In the genomic region with DNA sequence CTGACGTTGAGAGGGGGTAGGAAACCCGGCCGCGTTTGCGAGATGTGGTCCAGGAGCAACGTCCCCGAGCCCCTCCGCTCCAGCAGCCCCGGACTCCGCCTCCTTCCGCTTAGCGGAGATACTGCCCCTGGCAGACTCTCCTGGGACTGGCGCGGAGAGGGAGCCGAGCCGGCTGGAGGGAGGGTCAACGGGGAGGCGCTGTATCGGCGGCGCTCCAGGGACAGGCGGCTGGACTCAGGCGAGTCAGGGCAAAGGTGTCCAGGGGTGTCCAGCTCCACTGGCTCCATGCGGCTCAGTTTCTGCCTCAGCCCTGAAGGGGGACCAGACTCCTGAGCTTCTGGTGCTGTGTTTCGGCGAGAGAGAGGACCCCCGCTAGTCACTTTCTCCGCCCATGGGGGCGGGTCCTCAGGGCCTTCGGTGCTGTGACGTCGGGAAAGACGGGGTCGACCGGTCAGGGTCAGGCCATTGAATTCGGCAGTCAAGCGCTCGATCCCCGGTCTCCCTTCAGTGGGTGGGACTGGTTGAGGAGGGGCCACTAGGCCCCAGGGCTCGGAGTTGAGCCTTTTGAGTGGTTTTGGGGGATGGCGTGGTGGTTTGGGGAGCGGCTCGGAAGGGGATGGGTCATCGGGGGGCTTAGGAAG, we compare ENCODE assay signal across 1 cellular context.
TF ChIP-seq lines count a peak whose summit lies in the region.

No MANE protein-coding gene starts in this region.

TF ChIP-seq in HepG2, 621 proteins besides CTCF, POLR2A, EP300 and RAD21 (continued from another document and continues in another):
- TF ChIP-seq NCOA2 (CRISPR knock-in tag; IDR thresholded peaks at IDR 0.05) (no peak), ZBTB8A (CRISPR knock-in tag; IDR thresholded peaks at IDR 0.05; ENCODE audit: borderline replicate concordance, low read depth) (no peak), ZFP90 (CRISPR knock-in tag; IDR thresholded peaks at IDR 0.05; ENCODE audit: borderline replicate concordance) (0 out of 2 replicates have a peak, but pooled peaks have one; percentile 54), ISX (CRISPR knock-in tag; conservative IDR thresholded peaks at IDR 0.05) (no peak), IRF2 (CRISPR knock-in tag; IDR thresholded peaks at IDR 0.05) (peak; percentile 47; the same call in 1 of the 2 replicates), RFX1 (IDR thresholded peaks at IDR 0.05) (no peak), MAFF (IDR thresholded peaks at IDR 0.05; ENCODE audit: low read depth, low read length) (no peak), ZNF570 (CRISPR knock-in tag; IDR thresholded peaks at IDR 0.05; ENCODE audit: borderline replicate concordance) (no peak), NCOA1 (CRISPR knock-in tag; IDR thresholded peaks at IDR 0.05) (no peak), SETDB1 (CRISPR knock-in tag; IDR thresholded peaks at IDR 0.05; ENCODE audit: borderline replicate concordance) (no peak), AKAP8 (CRISPR knock-in tag; IDR thresholded peaks at IDR 0.05) (peak; percentile 42; the same call in 1 of the 2 replicates), FOXK2 (IDR thresholded peaks at IDR 0.05) (no peak), ZBTB20 (CRISPR knock-in tag; IDR thresholded peaks at IDR 0.05; ENCODE audit: borderline replicate concordance, low read depth) (peak; percentile 78; the same call in 1 of the 2 replicates), REXO4 (CRISPR knock-in tag; IDR thresholded peaks at IDR 0.05; ENCODE audit: borderline replicate concordance) (no peak), FOSL2 (CRISPR knock-in tag; IDR thresholded peaks at IDR 0.05) (no peak), ZNF136 (CRISPR knock-in tag; IDR thresholded peaks at IDR 0.05; ENCODE audit: low read depth) (no peak), ATF7 (IDR thresholded peaks at IDR 0.05) (no peak), ATF7 (CRISPR knock-in tag; IDR thresholded peaks at IDR 0.05) (no peak; the same call in 1 of the 2 replicates), ZNF12 (CRISPR knock-in tag; IDR thresholded peaks at IDR 0.05) (no peak), JUNB (CRISPR knock-in tag; IDR thresholded peaks at IDR 0.05; ENCODE audit: borderline replicate concordance) (no peak), GFI1 (CRISPR knock-in tag; IDR thresholded peaks at IDR 0.05; ENCODE audit: borderline replicate concordance) (no peak; the same call in 1 of the 2 replicates), ZNF138 (CRISPR knock-in tag; IDR thresholded peaks at IDR 0.05; ENCODE audit: low read depth) (0 out of 2 replicates have a peak, but pooled peaks have one; percentile 70), RFXANK (CRISPR knock-in tag; IDR thresholded peaks at IDR 0.05) (no peak), NFATC3 (CRISPR knock-in tag; IDR thresholded peaks at IDR 0.05) (no peak), CHD4 (IDR thresholded peaks at IDR 0.05; ENCODE audit: borderline replicate concordance, low read length) (no peak), ZNF17 (CRISPR knock-in tag; IDR thresholded peaks at IDR 0.05) (no peak), ZBTB3 (CRISPR knock-in tag; IDR thresholded peaks at IDR 0.05; ENCODE audit: borderline replicate concordance, low read depth) (no peak)
- TF ChIP-seq, protein P1, sequence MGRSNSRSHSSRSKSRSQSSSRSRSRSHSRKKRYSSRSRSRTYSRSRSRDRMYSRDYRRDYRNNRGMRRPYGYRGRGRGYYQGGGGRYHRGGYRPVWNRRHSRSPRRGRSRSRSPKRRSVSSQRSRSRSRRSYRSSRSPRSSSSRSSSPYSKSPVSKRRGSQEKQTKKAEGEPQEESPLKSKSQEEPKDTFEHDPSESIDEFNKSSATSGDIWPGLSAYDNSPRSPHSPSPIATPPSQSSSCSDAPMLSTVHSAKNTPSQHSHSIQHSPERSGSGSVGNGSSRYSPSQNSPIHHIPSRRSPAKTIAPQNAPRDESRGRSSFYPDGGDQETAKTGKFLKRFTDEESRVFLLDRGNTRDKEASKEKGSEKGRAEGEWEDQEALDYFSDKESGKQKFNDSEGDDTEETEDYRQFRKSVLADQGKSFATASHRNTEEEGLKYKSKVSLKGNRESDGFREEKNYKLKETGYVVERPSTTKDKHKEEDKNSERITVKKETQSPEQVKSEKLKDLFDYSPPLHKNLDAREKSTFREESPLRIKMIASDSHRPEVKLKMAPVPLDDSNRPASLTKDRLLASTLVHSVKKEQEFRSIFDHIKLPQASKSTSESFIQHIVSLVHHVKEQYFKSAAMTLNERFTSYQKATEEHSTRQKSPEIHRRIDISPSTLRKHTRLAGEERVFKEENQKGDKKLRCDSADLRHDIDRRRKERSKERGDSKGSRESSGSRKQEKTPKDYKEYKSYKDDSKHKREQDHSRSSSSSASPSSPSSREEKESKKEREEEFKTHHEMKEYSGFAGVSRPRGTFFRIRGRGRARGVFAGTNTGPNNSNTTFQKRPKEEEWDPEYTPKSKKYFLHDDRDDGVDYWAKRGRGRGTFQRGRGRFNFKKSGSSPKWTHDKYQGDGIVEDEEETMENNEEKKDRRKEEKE (IDR thresholded peaks at IDR 0.05) = no peak
- TF ChIP-seq, protein P2, sequence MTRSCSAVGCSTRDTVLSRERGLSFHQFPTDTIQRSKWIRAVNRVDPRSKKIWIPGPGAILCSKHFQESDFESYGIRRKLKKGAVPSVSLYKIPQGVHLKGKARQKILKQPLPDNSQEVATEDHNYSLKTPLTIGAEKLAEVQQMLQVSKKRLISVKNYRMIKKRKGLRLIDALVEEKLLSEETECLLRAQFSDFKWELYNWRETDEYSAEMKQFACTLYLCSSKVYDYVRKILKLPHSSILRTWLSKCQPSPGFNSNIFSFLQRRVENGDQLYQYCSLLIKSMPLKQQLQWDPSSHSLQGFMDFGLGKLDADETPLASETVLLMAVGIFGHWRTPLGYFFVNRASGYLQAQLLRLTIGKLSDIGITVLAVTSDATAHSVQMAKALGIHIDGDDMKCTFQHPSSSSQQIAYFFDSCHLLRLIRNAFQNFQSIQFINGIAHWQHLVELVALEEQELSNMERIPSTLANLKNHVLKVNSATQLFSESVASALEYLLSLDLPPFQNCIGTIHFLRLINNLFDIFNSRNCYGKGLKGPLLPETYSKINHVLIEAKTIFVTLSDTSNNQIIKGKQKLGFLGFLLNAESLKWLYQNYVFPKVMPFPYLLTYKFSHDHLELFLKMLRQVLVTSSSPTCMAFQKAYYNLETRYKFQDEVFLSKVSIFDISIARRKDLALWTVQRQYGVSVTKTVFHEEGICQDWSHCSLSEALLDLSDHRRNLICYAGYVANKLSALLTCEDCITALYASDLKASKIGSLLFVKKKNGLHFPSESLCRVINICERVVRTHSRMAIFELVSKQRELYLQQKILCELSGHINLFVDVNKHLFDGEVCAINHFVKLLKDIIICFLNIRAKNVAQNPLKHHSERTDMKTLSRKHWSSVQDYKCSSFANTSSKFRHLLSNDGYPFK (CRISPR knock-in tag; IDR thresholded peaks at IDR 0.05; ENCODE audit: borderline replicate concordance) = no peak
- TF ChIP-seq, protein P3, sequence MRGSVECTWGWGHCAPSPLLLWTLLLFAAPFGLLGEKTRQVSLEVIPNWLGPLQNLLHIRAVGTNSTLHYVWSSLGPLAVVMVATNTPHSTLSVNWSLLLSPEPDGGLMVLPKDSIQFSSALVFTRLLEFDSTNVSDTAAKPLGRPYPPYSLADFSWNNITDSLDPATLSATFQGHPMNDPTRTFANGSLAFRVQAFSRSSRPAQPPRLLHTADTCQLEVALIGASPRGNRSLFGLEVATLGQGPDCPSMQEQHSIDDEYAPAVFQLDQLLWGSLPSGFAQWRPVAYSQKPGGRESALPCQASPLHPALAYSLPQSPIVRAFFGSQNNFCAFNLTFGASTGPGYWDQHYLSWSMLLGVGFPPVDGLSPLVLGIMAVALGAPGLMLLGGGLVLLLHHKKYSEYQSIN (CRISPR knock-in tag; IDR thresholded peaks at IDR 0.05; ENCODE audit: borderline replicate concordance) = no peak
- TF ChIP-seq, protein P4, sequence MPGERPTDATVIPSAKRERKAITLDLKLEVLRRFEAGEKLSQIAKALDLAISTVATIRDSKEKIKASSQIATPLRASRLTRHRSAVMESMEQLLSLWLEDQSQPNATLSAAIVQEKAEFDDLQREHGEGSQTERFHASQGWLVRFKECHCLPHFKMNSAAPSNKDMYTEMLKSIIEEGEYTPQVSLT (CRISPR knock-in tag; IDR thresholded peaks at IDR 0.05; ENCODE audit: borderline replicate concordance, low read depth) = no peak
- TF ChIP-seq, protein P5, sequence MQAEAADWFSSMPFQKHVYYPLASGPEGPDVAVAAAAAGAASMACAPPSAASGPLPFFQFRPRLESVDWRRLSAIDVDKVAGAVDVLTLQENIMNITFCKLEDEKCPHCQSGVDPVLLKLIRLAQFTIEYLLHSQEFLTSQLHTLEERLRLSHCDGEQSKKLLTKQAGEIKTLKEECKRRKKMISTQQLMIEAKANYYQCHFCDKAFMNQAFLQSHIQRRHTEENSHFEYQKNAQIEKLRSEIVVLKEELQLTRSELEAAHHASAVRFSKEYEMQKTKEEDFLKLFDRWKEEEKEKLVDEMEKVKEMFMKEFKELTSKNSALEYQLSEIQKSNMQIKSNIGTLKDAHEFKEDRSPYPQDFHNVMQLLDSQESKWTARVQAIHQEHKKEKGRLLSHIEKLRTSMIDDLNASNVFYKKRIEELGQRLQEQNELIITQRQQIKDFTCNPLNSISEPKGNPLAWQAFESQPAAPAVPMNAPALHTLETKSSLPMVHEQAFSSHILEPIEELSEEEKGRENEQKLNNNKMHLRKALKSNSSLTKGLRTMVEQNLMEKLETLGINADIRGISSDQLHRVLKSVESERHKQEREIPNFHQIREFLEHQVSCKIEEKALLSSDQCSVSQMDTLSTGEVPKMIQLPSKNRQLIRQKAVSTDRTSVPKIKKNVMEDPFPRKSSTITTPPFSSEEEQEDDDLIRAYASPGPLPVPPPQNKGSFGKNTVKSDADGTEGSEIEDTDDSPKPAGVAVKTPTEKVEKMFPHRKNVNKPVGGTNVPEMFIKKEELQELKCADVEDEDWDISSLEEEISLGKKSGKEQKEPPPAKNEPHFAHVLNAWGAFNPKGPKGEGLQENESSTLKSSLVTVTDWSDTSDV (CRISPR knock-in tag; IDR thresholded peaks at IDR 0.05) = 0 out of 2 replicates have a peak, but pooled peaks have one; percentile 21
- TF ChIP-seq, protein P6, sequence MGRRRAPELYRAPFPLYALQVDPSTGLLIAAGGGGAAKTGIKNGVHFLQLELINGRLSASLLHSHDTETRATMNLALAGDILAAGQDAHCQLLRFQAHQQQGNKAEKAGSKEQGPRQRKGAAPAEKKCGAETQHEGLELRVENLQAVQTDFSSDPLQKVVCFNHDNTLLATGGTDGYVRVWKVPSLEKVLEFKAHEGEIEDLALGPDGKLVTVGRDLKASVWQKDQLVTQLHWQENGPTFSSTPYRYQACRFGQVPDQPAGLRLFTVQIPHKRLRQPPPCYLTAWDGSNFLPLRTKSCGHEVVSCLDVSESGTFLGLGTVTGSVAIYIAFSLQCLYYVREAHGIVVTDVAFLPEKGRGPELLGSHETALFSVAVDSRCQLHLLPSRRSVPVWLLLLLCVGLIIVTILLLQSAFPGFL (CRISPR knock-in tag; IDR thresholded peaks at IDR 0.05) = no peak
- TF ChIP-seq, protein P7, sequence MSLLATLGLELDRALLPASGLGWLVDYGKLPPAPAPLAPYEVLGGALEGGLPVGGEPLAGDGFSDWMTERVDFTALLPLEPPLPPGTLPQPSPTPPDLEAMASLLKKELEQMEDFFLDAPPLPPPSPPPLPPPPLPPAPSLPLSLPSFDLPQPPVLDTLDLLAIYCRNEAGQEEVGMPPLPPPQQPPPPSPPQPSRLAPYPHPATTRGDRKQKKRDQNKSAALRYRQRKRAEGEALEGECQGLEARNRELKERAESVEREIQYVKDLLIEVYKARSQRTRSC (CRISPR knock-in tag; IDR thresholded peaks at IDR 0.05; ENCODE audit: low read depth) = 0 out of 2 replicates have a peak, but pooled peaks have one; percentile 55
- TF ChIP-seq, protein P8, sequence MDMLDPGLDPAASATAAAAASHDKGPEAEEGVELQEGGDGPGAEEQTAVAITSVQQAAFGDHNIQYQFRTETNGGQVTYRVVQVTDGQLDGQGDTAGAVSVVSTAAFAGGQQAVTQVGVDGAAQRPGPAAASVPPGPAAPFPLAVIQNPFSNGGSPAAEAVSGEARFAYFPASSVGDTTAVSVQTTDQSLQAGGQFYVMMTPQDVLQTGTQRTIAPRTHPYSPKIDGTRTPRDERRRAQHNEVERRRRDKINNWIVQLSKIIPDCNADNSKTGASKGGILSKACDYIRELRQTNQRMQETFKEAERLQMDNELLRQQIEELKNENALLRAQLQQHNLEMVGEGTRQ (IDR thresholded peaks at IDR 0.05; ENCODE audit: low read depth, low read length) = no peak
- TF ChIP-seq, protein P8 (CRISPR knock-in tag; IDR thresholded peaks at IDR 0.05; ENCODE audit: borderline replicate concordance) = no peak
- TF ChIP-seq, protein P9, sequence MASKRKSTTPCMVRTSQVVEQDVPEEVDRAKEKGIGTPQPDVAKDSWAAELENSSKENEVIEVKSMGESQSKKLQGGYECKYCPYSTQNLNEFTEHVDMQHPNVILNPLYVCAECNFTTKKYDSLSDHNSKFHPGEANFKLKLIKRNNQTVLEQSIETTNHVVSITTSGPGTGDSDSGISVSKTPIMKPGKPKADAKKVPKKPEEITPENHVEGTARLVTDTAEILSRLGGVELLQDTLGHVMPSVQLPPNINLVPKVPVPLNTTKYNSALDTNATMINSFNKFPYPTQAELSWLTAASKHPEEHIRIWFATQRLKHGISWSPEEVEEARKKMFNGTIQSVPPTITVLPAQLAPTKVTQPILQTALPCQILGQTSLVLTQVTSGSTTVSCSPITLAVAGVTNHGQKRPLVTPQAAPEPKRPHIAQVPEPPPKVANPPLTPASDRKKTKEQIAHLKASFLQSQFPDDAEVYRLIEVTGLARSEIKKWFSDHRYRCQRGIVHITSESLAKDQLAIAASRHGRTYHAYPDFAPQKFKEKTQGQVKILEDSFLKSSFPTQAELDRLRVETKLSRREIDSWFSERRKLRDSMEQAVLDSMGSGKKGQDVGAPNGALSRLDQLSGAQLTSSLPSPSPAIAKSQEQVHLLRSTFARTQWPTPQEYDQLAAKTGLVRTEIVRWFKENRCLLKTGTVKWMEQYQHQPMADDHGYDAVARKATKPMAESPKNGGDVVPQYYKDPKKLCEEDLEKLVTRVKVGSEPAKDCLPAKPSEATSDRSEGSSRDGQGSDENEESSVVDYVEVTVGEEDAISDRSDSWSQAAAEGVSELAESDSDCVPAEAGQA (IDR thresholded peaks at IDR 0.05; ENCODE audit: low read depth) = no peak
- TF ChIP-seq, protein P9 (CRISPR knock-in tag; IDR thresholded peaks at IDR 0.05; ENCODE audit: borderline replicate concordance) = no peak
